In genomic region chr9:128917151-128917849, GRCh38 we compare ENCODE assay signal across 1 cellular context.
TF ChIP-seq lines count a peak whose summit lies in the region.

No MANE protein-coding gene starts in this region.

TF ChIP-seq in HepG2, 621 proteins besides CTCF, POLR2A, EP300 and RAD21 (continued from another document and continues in another):
- TF ChIP-seq, protein P1, sequence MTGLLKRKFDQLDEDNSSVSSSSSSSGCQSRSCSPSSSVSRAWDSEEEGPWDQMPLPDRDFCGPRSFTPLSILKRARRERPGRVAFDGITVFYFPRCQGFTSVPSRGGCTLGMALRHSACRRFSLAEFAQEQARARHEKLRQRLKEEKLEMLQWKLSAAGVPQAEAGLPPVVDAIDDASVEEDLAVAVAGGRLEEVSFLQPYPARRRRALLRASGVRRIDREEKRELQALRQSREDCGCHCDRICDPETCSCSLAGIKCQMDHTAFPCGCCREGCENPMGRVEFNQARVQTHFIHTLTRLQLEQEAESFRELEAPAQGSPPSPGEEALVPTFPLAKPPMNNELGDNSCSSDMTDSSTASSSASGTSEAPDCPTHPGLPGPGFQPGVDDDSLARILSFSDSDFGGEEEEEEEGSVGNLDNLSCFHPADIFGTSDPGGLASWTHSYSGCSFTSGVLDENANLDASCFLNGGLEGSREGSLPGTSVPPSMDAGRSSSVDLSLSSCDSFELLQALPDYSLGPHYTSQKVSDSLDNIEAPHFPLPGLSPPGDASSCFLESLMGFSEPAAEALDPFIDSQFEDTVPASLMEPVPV (CRISPR knock-in tag; IDR thresholded peaks at IDR 0.05) = peak; percentile 38; the same call in 1 of the 2 replicates
- no peak for TF ChIP-seq U2AF1 (optimal IDR thresholded peaks at IDR 0.05; ENCODE audit: low read depth, low read length)
- TF ChIP-seq ASH2L (IDR thresholded peaks at IDR 0.05; ENCODE audit: insufficient read length, low read depth, low read length) = no peak
- TF ChIP-seq CHCHD3 (CRISPR knock-in tag; IDR thresholded peaks at IDR 0.05) = no peak; the same call in 1 of the 2 replicates
- peak; percentile 66; the same call in 1 of the 2 replicates for TF ChIP-seq ZNF792 (CRISPR knock-in tag; IDR thresholded peaks at IDR 0.05)
- peak; percentile 38; the same call in 1 of the 2 replicates for TF ChIP-seq ZNF136 (CRISPR knock-in tag; IDR thresholded peaks at IDR 0.05; ENCODE audit: low read depth)
- TF ChIP-seq CREB3 (CRISPR knock-in tag; IDR thresholded peaks at IDR 0.05) = no peak
- TF ChIP-seq ZNF451 (CRISPR knock-in tag; IDR thresholded peaks at IDR 0.05) = peak; percentile 69; the same call in 1 of the 2 replicates
- TF ChIP-seq SAFB2 (CRISPR knock-in tag; IDR thresholded peaks at IDR 0.05; ENCODE audit: borderline replicate concordance, low read depth) = no peak
- TF ChIP-seq CCAR2 (optimal IDR thresholded peaks at IDR 0.05; ENCODE audit: low read depth, low read length) = no peak
- TF ChIP-seq SSRP1 (CRISPR knock-in tag; IDR thresholded peaks at IDR 0.05) = no peak
- peak; percentile 83; the same call in 1 of the 2 replicates for TF ChIP-seq MZF1 (CRISPR knock-in tag; IDR thresholded peaks at IDR 0.05; ENCODE audit: borderline replicate concordance)
- TF ChIP-seq FLYWCH1 (CRISPR knock-in tag; IDR thresholded peaks at IDR 0.05) = no peak
- no peak for TF ChIP-seq SMARCE1 (IDR thresholded peaks at IDR 0.05; ENCODE audit: borderline replicate concordance)
- TF ChIP-seq, protein P2, sequence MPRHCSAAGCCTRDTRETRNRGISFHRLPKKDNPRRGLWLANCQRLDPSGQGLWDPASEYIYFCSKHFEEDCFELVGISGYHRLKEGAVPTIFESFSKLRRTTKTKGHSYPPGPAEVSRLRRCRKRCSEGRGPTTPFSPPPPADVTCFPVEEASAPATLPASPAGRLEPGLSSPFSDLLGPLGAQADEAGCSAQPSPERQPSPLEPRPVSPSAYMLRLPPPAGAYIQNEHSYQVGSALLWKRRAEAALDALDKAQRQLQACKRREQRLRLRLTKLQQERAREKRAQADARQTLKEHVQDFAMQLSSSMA (CRISPR knock-in tag; IDR thresholded peaks at IDR 0.05) = 0 out of 2 replicates have a peak, but pooled peaks have one; percentile 61
- peak; percentile 31; the same call in 1 of the 2 replicates for TF ChIP-seq RCOR2 (CRISPR knock-in tag; IDR thresholded peaks at IDR 0.05)
- TF ChIP-seq MED13 (CRISPR knock-in tag; IDR thresholded peaks at IDR 0.05) = 0 out of 2 replicates have a peak, but pooled peaks have one; percentile 26
- peak; percentile 82; the same call in 1 of the 2 replicates for TF ChIP-seq ZNF558 (CRISPR knock-in tag; IDR thresholded peaks at IDR 0.05; ENCODE audit: borderline replicate concordance)
- TF ChIP-seq, protein P3, sequence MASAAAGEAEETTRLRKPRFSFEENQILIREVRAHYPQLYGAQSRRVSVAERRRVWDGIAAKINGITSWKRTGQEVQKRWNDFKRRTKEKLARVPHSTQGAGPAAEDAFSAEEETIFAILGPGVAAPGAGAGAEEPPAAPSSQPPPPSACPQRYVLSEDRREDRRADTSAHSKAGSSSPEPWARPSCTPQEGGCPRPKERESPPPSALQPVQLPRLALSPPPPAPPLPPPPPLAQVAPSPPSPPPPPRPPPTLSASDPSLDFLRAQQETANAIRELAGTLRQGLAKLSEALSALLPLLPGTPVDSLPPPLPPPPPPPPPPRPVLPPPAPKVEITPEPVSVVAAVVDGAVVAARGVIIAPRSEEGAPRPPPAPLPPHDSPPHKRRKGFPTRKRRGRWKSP (CRISPR knock-in tag; IDR thresholded peaks at IDR 0.05) = no peak; the same call in 1 of the 2 replicates
- TF ChIP-seq ATF7-NPFF (CRISPR knock-in tag; IDR thresholded peaks at IDR 0.05; ENCODE audit: low read depth) = peak; percentile 78; the same call in 1 of the 2 replicates
- no peak for TF ChIP-seq SOX6 (IDR thresholded peaks at IDR 0.05)
- peak; percentile 77 for TF ChIP-seq SOX6 (CRISPR knock-in tag; IDR thresholded peaks at IDR 0.05)
- no peak for TF ChIP-seq ZNF773 (CRISPR knock-in tag; IDR thresholded peaks at IDR 0.05; ENCODE audit: borderline replicate concordance)
- peak; percentile 71; the same call in 1 of the 2 replicates for TF ChIP-seq LBX2 (CRISPR knock-in tag; IDR thresholded peaks at IDR 0.05; ENCODE audit: borderline replicate concordance)
- no peak for TF ChIP-seq SRSF4 (IDR thresholded peaks at IDR 0.05; ENCODE audit: low read depth, low read length, poor library complexity, severe bottlenecking)
- 0 out of 2 replicates have a peak, but pooled peaks have one; percentile 17 for TF ChIP-seq ZNF317 (CRISPR knock-in tag; IDR thresholded peaks at IDR 0.05)
- peak; percentile 48; the same call in 1 of the 2 replicates for TF ChIP-seq ZNF335 (CRISPR knock-in tag; IDR thresholded peaks at IDR 0.05)
- peak; percentile 51; the same call in 1 of the 2 replicates for TF ChIP-seq KMT2B (CRISPR knock-in tag; IDR thresholded peaks at IDR 0.05)
- TF ChIP-seq, protein P4, sequence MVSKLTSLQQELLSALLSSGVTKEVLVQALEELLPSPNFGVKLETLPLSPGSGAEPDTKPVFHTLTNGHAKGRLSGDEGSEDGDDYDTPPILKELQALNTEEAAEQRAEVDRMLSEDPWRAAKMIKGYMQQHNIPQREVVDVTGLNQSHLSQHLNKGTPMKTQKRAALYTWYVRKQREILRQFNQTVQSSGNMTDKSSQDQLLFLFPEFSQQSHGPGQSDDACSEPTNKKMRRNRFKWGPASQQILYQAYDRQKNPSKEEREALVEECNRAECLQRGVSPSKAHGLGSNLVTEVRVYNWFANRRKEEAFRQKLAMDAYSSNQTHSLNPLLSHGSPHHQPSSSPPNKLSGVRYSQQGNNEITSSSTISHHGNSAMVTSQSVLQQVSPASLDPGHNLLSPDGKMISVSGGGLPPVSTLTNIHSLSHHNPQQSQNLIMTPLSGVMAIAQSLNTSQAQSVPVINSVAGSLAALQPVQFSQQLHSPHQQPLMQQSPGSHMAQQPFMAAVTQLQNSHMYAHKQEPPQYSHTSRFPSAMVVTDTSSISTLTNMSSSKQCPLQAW (CRISPR knock-in tag; IDR thresholded peaks at IDR 0.05) = peak; percentile 61; the same call in 1 of the 2 replicates
- peak; percentile 23; the same call in 1 of the 2 replicates for TF ChIP-seq ZNF121 (CRISPR knock-in tag; IDR thresholded peaks at IDR 0.05)
- no peak for TF ChIP-seq DNMT1 (CRISPR knock-in tag; IDR thresholded peaks at IDR 0.05)
- TF ChIP-seq PHF21A (CRISPR knock-in tag; IDR thresholded peaks at IDR 0.05) = peak; percentile 88
- TF ChIP-seq TCF7 (IDR thresholded peaks at IDR 0.05; ENCODE audit: low read depth) = no peak
- TF ChIP-seq, protein P5, sequence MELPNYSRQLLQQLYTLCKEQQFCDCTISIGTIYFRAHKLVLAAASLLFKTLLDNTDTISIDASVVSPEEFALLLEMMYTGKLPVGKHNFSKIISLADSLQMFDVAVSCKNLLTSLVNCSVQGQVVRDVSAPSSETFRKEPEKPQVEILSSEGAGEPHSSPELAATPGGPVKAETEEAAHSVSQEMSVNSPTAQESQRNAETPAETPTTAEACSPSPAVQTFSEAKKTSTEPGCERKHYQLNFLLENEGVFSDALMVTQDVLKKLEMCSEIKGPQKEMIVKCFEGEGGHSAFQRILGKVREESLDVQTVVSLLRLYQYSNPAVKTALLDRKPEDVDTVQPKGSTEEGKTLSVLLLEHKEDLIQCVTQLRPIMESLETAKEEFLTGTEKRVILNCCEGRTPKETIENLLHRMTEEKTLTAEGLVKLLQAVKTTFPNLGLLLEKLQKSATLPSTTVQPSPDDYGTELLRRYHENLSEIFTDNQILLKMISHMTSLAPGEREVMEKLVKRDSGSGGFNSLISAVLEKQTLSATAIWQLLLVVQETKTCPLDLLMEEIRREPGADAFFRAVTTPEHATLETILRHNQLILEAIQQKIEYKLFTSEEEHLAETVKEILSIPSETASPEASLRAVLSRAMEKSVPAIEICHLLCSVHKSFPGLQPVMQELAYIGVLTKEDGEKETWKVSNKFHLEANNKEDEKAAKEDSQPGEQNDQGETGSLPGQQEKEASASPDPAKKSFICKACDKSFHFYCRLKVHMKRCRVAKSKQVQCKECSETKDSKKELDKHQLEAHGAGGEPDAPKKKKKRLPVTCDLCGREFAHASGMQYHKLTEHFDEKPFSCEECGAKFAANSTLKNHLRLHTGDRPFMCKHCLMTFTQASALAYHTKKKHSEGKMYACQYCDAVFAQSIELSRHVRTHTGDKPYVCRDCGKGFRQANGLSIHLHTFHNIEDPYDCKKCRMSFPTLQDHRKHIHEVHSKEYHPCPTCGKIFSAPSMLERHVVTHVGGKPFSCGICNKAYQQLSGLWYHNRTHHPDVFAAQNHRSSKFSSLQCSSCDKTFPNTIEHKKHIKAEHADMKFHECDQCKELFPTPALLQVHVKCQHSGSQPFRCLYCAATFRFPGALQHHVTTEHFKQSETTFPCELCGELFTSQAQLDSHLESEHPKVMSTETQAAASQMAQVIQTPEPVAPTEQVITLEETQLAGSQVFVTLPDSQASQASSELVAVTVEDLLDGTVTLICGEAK (IDR thresholded peaks at IDR 0.05) = no peak
- TF ChIP-seq, protein P5 (CRISPR knock-in tag; IDR thresholded peaks at IDR 0.05) = peak; percentile 68
- TF ChIP-seq ZC3H13 (CRISPR knock-in tag; IDR thresholded peaks at IDR 0.05) = peak; percentile 83
- TF ChIP-seq AGO2 (optimal IDR thresholded peaks at IDR 0.05; ENCODE audit: low read depth, low read length) = no peak
- TF ChIP-seq ZNF674 (CRISPR knock-in tag; IDR thresholded peaks at IDR 0.05; ENCODE audit: low read depth) = no peak
- TF ChIP-seq ZFYVE20 (CRISPR knock-in tag; IDR thresholded peaks at IDR 0.05; ENCODE audit: borderline replicate concordance, low read depth) = no peak
- TF ChIP-seq, protein P6, sequence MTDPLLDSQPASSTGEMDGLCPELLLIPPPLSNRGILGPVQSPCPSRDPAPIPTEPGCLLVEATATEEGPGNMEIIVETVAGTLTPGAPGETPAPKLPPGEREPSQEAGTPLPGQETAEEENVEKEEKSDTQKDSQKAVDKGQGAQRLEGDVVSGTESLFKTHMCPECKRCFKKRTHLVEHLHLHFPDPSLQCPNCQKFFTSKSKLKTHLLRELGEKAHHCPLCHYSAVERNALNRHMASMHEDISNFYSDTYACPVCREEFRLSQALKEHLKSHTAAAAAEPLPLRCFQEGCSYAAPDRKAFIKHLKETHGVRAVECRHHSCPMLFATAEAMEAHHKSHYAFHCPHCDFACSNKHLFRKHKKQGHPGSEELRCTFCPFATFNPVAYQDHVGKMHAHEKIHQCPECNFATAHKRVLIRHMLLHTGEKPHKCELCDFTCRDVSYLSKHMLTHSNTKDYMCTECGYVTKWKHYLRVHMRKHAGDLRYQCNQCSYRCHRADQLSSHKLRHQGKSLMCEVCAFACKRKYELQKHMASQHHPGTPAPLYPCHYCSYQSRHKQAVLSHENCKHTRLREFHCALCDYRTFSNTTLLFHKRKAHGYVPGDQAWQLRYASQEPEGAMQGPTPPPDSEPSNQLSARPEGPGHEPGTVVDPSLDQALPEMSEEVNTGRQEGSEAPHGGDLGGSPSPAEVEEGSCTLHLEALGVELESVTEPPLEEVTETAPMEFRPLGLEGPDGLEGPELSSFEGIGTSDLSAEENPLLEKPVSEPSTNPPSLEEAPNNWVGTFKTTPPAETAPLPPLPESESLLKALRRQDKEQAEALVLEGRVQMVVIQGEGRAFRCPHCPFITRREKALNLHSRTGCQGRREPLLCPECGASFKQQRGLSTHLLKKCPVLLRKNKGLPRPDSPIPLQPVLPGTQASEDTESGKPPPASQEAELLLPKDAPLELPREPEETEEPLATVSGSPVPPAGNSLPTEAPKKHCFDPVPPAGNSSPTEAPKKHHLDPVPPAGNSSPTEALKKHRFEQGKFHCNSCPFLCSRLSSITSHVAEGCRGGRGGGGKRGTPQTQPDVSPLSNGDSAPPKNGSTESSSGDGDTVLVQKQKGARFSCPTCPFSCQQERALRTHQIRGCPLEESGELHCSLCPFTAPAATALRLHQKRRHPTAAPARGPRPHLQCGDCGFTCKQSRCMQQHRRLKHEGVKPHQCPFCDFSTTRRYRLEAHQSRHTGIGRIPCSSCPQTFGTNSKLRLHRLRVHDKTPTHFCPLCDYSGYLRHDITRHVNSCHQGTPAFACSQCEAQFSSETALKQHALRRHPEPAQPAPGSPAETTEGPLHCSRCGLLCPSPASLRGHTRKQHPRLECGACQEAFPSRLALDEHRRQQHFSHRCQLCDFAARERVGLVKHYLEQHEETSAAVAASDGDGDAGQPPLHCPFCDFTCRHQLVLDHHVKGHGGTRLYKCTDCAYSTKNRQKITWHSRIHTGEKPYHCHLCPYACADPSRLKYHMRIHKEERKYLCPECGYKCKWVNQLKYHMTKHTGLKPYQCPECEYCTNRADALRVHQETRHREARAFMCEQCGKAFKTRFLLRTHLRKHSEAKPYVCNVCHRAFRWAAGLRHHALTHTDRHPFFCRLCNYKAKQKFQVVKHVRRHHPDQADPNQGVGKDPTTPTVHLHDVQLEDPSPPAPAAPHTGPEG (CRISPR knock-in tag; IDR thresholded peaks at IDR 0.05) = peak; percentile 39
- TF ChIP-seq CREM (IDR thresholded peaks at IDR 0.05) = peak; percentile 54; the same call in 1 of the 2 replicates
- TF ChIP-seq CREM (CRISPR knock-in tag; IDR thresholded peaks at IDR 0.05) = no peak
